Comparison of ENCODE assay signal across 9 cellular contexts in genomic region chr4:29536745-29537144, GRCh38.
"Had no signal": no experiment of that assay in that cellular context is flagged by ENCODE, and none has a peak within 500 bp of the region (broad histone marks: within the 10 kb centered on the region; RNA-seq: fewer than 3 reads in every experiment).

No MANE protein-coding gene starts in this region.

- H3K27ac ChIP-seq: GM23248, KMS-11 had no signal

- H3K4me3 ChIP-seq: GM23248, HAP-1 had no signal

- DNase-seq: GM23248, GOT3, H7, HFFc6, KBM-7 had no signal

- H3K4me1 ChIP-seq: HAP-1 had no signal

- H2AFZ ChIP-seq: GM23248 had no signal

- ATAC-seq: HCT116, HepG2 had no signal

- H3K9ac ChIP-seq: GM23248, KMS-11 had no signal

- H3K4me2 ChIP-seq: KMS-11 had no signal

- H3K9me3 ChIP-seq: HAP-1 had no signal

- FAIRE-seq: HepG2 had no signal

- H3K36me3 ChIP-seq: HAP-1 had no signal
